ENCODE assay signal across 15 cellular contexts in genomic region chr5:96244696-96245095, GRCh38.
"Had no signal": no experiment of that assay in that cellular context is flagged by ENCODE, and none has a peak within 500 bp of the region (broad histone marks: within the 10 kb centered on the region; RNA-seq: fewer than 3 reads in every experiment).

No MANE protein-coding gene starts in this region.

- DNase-seq: activated B cell treated with CpG ODN at 0.5 μM for 24 hours; activated CD4-positive, alpha-beta T cell treated with anti-CD3 and anti-CD28 coated beads, Interleukin-2, amount 10 ng/mL, durations not matched to agents 24 days and 14 days; activated naive CD4-positive, alpha-beta T cell treated with Interleukin-2 at 50 U/mL for 16 hours; caudate nucleus; cortex of kidney; effector CD8-positive, alpha-beta T cell; immature natural killer cell; left colon; natural killer cell; stimulated activated CD4-positive, alpha-beta T cell treated with anti-CD3 and anti-CD28 coated beads, Interleukin-15, amount 100 ng/mL, for 24 hours; stimulated activated CD4-positive, alpha-beta T cell treated with anti-CD3 and anti-CD28 coated beads, Interleukin-4, amount 100 ng/mL, for 24 hours; upper lobe of right lung had no signal

- H3K4me3 ChIP-seq: gastroesophageal sphincter, prostate gland, upper lobe of right lung had no signal

- H3K36me3 ChIP-seq: gastroesophageal sphincter, prostate gland, upper lobe of right lung had no signal

- H3K9me3 ChIP-seq: gastroesophageal sphincter, prostate gland, upper lobe of right lung had no signal

- H3K27ac ChIP-seq: epithelial cell of prostate, gastroesophageal sphincter, upper lobe of right lung had no signal

- ATAC-seq: gastroesophageal sphincter, natural killer cell, upper lobe of right lung had no signal

- H3K27me3 ChIP-seq: gastroesophageal sphincter, upper lobe of right lung had no signal
